In genomic region chr2:200730302-200730701, GRCh38 we compare ENCODE assay signal across 27 cellular contexts.
"Had no signal": no experiment of that assay in that cellular context is flagged by ENCODE, and none has a peak within 500 bp of the region (broad histone marks: within the 10 kb centered on the region; RNA-seq: fewer than 3 reads in every experiment).

No MANE protein-coding gene starts in this region.

- H3K4me3 ChIP-seq: pancreas, psoas muscle, skin epidermis, smooth muscle cell, spleen, stomach, thoracic aorta, thyroid gland, tibial nerve, upper lobe of left lung, vagina had no signal

- H3K27ac ChIP-seq: neutrophil, pancreas, psoas muscle, skin epidermis, spleen, stomach, thoracic aorta, thyroid gland, tibial nerve, upper lobe of left lung, vagina had no signal

- H3K4me1 ChIP-seq: pancreas, psoas muscle, spleen, thyroid gland, upper lobe of left lung, vagina had no signal

- H3K9me3 ChIP-seq: neutrophil, pancreas, psoas muscle, spleen, stomach, thoracic aorta, thyroid gland, tibial nerve, upper lobe of left lung, vagina had no signal

- ATAC-seq: naive thymus-derived CD8-positive, alpha-beta T cell; natural killer cell treated with Interleukin-12 subunit alpha and Interleukin-12 subunit beta and Interleukin-15 and Interleukin-18, amount 100 ng/mL, for 72 hours; pancreas; psoas muscle; right cardiac atrium; sciatic nerve; stimulated activated effector memory CD8-positive, alpha-beta T cell treated with anti-CD3 and anti-CD28 coated beads, Interleukin-12 subunit alpha, Interleukin-12 subunit beta, amount 100 ng/mL, for 72 hours; stimulated activated naive B cell treated with anti-CD40 and anti-IgM and Interleukin-4, amounts not matched to agents 10 μg/mL and 1 μg/mL and 100 μg/mL, for 72 hours had no signal

- H3K4me2 ChIP-seq: smooth muscle cell had no signal

- DNase-seq: naive thymus-derived CD8-positive, alpha-beta T cell; nephron progenitor cell; nucleus accumbens; pancreas; psoas muscle; right cardiac atrium; spleen; stimulated activated CD4-positive, alpha-beta T cell treated with anti-CD3 and anti-CD28 coated beads, Interleukin-15, amount 100 ng/mL, for 24 hours; stimulated activated CD4-positive, alpha-beta T cell treated with anti-CD3 and anti-CD28 coated beads, Interleukin-2, amount 100 ng/mL, for 24 hours; stimulated activated CD4-positive, alpha-beta T cell treated with anti-CD3 and anti-CD28 coated beads, Interleukin-2, amount 100 ng/mL, for 48 hours; stimulated activated CD4-positive, alpha-beta T cell treated with anti-CD3 and anti-CD28 coated beads, Interleukin-4, amount 100 ng/mL, for 24 hours; stimulated activated naive B cell treated with anti-CD40 and anti-IgM and Interleukin-4, amounts not matched to agents 10 μg/mL and 1 μg/mL and 100 μg/mL, for 72 hours; stimulated activated naive CD4-positive, alpha-beta T cell treated with Interleukin-2 at 50 U/mL for 16 hours; stomach; thyroid gland; trophoblast cell; upper lobe of left lung had no signal

- H3K27me3 ChIP-seq: neutrophil, pancreas, spleen, thyroid gland, upper lobe of left lung, vagina had no signal

- H3K36me3 ChIP-seq: neutrophil, pancreas, spleen, stomach, thoracic aorta, thyroid gland, tibial nerve, upper lobe of left lung, vagina had no signal

- FAIRE-seq: pancreas, urothelium cell line had no signal
